Comparison of ENCODE assay signal across 9 cellular contexts in the genomic region with DNA sequence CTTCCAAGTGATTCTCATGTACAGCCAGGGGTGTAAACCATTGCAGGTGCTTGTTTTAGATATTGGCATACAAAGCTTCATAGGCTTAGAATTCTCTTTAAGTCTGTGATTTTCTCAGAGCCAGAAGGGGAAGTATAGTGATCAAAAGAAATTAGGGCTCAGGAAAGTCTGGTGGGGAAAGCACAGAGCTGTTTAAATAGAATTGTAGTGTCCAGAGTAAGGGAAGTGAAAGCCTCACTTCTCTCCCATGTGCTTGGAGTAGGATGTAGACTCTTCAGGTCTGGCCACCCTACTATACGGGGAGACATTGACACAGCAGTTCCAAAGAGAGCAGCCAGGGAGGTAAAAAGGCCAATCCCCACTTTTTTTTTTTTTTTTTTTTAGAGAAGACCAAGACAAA. TPM values are rescaled to one million over a fixed set of nuclear protein-coding genes. Genes with fewer than 3 reads are reported as not detected.
DNase-seq lines count a peak whose midpoint lies in the region; ATAC-seq, FAIRE-seq and TF ChIP-seq lines count a peak whose summit lies in the region.
"Had no signal": no experiment of that assay in that cellular context is flagged by ENCODE, and none has a peak within 500 bp of the region (broad histone marks: within the 10 kb centered on the region; RNA-seq: fewer than 3 reads in every experiment).

No MANE protein-coding gene starts in this region.

- ATAC-seq in Right ventricle myocardium inferior (peak; percentile 40), aorta (ENCODE audit: low FRiP score) (no peak), GM18867 (IDR thresholded peaks at IDR 0.05; ENCODE audit: unreplicated experiment) (no peak), GM18505 (IDR thresholded peaks at IDR 0.05; ENCODE audit: unreplicated experiment) (no peak)

- H3K36me3 ChIP-seq in right atrium auricular region (no peaks in the 10 kb centered on the region), endothelial cell of umbilical vein (ENCODE audit: control insufficient read depth in 2 of 2, extremely low read depth in 1 of 2, insufficient read depth in 2 of 2, low read length in 2 of 2) (no peaks in the 10 kb centered on the region), aorta (ENCODE audit: control insufficient read depth in 1 of 2, insufficient read depth in 2 of 2, low read length in 1 of 2) (no peaks in the 10 kb centered on the region), WERI-Rb-1 (no peaks in the 10 kb centered on the region)

- dilution Hi-C loops in endothelial cell of umbilical vein (cut with MboI; ENCODE audit: extremely low pct_ligation_motif_present, low sequenced_read_pairs): no loop called here

- POLR2A ChIA-PET in endothelial cell of umbilical vein (lab: Charles Lee): no interaction called here

- no TSS peak for BruUV-seq in endothelial cell of umbilical vein (replicated peaks; lab: Mats Ljungman, UMichigan)

- TF ChIP-seq POLR2A in endothelial cell of umbilical vein (IDR thresholded peaks at IDR 0.05; ENCODE audit: low read depth, low read length) (no peak), GM18505 (IDR thresholded peaks at IDR 0.05; ENCODE audit: borderline replicate concordance, extremely low read depth, insufficient read depth, insufficient read length) (no peak)

- H3K4me1 ChIP-seq in right atrium auricular region (no peaks in the 10 kb centered on the region), endothelial cell of umbilical vein (ENCODE audit: control insufficient read depth, extremely low read depth, insufficient read depth, low read length) (peaks cover 21% of the 10 kb centered on the region), aorta (ENCODE audit: control insufficient read depth in 1 of 2, insufficient read depth in 2 of 2, low read length in 2 of 2) (peaks cover 0 to 11% of the 10 kb centered on the region in 2 donors)

- no peak overlapping the region for H3K9ac ChIP-seq in endothelial cell of umbilical vein (replicated peaks; ENCODE audit: extremely low read depth, insufficient read depth, low read length)

- H3K9me3 ChIP-seq in right atrium auricular region (no peaks in the 10 kb centered on the region), endothelial cell of umbilical vein (replicated peaks; ENCODE audit: control insufficient read depth, insufficient read depth, low read length) (no peaks in the 10 kb centered on the region), aorta (ENCODE audit: control insufficient read depth, low read length) (no peaks in the 10 kb centered on the region), WERI-Rb-1 (ENCODE audit: severe bottlenecking) (no peaks in the 10 kb centered on the region)

- no peaks in the 10 kb centered on the region for H3K27me3 ChIP-seq in right atrium auricular region
- H3K27me3 ChIP-seq in endothelial cell of umbilical vein (ENCODE audit: control insufficient read depth in 2 of 2, insufficient read depth in 2 of 2, low read length in 2 of 2): no peaks in the 10 kb centered on the region
- no peaks in the 10 kb centered on the region for H3K27me3 ChIP-seq in aorta (ENCODE audit: control insufficient read depth in 1 of 2, insufficient read depth in 2 of 2, low read length in 1 of 2)
- H3K27me3 ChIP-seq in WERI-Rb-1 (ENCODE audit: insufficient read depth, low read depth, severe bottlenecking): no peaks in the 10 kb centered on the region

- H4K20me1 ChIP-seq in endothelial cell of umbilical vein (replicated peaks; ENCODE audit: control insufficient read depth, extremely low read depth, insufficient read depth, low read length): no peaks in the 10 kb centered on the region

- TF ChIP-seq CTCF in right atrium auricular region (IDR thresholded peaks at IDR 0.05): no peak
- TF ChIP-seq CTCF in endothelial cell of umbilical vein (IDR thresholded peaks at IDR 0.05; ENCODE audit: extremely low read depth in 1 of 2, insufficient read depth in 1 of 2, low read depth in 1 of 2, low read length in 2 of 2): no peak
- TF ChIP-seq CTCF in WERI-Rb-1 (IDR thresholded peaks at IDR 0.05; ENCODE audit: low read depth, low read length): no peak

- no peak for DNase-seq in Right ventricle myocardium inferior (ENCODE audit: missing footprints)
- no peak for DNase-seq in right atrium auricular region (ENCODE audit: low spot score)
- DNase-seq in NOMO-1 treated with dmso at 0.1 percent for 144 hours (lab: John Stamatoyannopoulos, UW; ENCODE audit: unreplicated experiment): peak; percentile 76
- no peak for DNase-seq in endothelial cell of umbilical vein (ENCODE audit: low read depth, low spot score)
- no peak for DNase-seq in aorta
- no peak for DNase-seq in WERI-Rb-1
- DNase-seq: retina had no signal

- CTCF ChIA-PET in endothelial cell of umbilical vein (lab: Charles Lee): interaction anchor here (0.9 to 2.2 kb wide), 4 partner anchors 11 to 24 kb away, joined by 3 to 7 read pairs (median 4); a partner anchor contains a TSS

- H3K27ac ChIP-seq in right atrium auricular region: no peak overlapping the region
- H3K27ac ChIP-seq in endothelial cell of umbilical vein (ENCODE audit: insufficient read depth, low read depth, low read length): no peak overlapping the region
- peak overlapping the region; percentile 41 to 78 for H3K27ac ChIP-seq in aorta (ENCODE audit: low read depth in 1 of 2, low read length in 2 of 2)
- H3K27ac ChIP-seq in WERI-Rb-1: no peak overlapping the region

- 30 to 34% methylated on average over 1 of the region's 1 CpG for whole genome bisulfite sequencing in aorta, 2 donors

- H3K79me2 ChIP-seq in endothelial cell of umbilical vein (ENCODE audit: control insufficient read depth, insufficient read depth, low read length): no peaks in the 10 kb centered on the region

- intact Hi-C loops in Right ventricle myocardium inferior (cut with DNase I) (no loop called here), endothelial cell of umbilical vein (cut with micrococcal nuclease) (no loop called here), aorta (cut with DNase I) (no loop called here)

- H3K9me1 ChIP-seq in endothelial cell of umbilical vein (replicated peaks; ENCODE audit: control insufficient read depth, extremely low read depth, insufficient read depth, low read length): no peaks in the 10 kb centered on the region

- FAIRE-seq in endothelial cell of umbilical vein (lab: Jason Lieb, UNC): peak; percentile 33

- H2AFZ ChIP-seq in endothelial cell of umbilical vein (ENCODE audit: low read depth, low read length): no peak overlapping the region

- H3K4me3 ChIP-seq in right atrium auricular region (no peak overlapping the region), endothelial cell of umbilical vein (replicated peaks in 1 of 3; ENCODE audit: insufficient read depth in 1 of 3, low read depth in 1 of 3, low read length in 3 of 3) (no peak overlapping the region), aorta (ENCODE audit: low read length in 2 of 2) (peak overlapping the region; percentile 50 to 62), WERI-Rb-1 (ENCODE audit: low read depth, low read length) (no peak overlapping the region)

- H3K4me2 ChIP-seq in endothelial cell of umbilical vein (ENCODE audit: insufficient read depth, low read length): no peak overlapping the region

TF ChIP-seq in endothelial cell of umbilical vein, 7 proteins besides CTCF, POLR2A, EP300 and RAD21:
- no peak for TF ChIP-seq EZH2 (IDR thresholded peaks at IDR 0.05; ENCODE audit: borderline replicate concordance, low read depth, low read length, severe bottlenecking)
- TF ChIP-seq MYC (IDR thresholded peaks at IDR 0.05; ENCODE audit: low read depth, low read length): no peak
- TF ChIP-seq FOS (IDR thresholded peaks at IDR 0.05; ENCODE audit: borderline replicate concordance, insufficient read depth, low read length): no peak
- TF ChIP-seq JUN (IDR thresholded peaks at IDR 0.05; ENCODE audit: borderline replicate concordance, insufficient read depth, insufficient read length, low read depth): no peak
- no peak for TF ChIP-seq POLR2AphosphoS5 (IDR thresholded peaks at IDR 0.05; ENCODE audit: insufficient read depth, low read depth, low read length)
- TF ChIP-seq, protein P1, sequence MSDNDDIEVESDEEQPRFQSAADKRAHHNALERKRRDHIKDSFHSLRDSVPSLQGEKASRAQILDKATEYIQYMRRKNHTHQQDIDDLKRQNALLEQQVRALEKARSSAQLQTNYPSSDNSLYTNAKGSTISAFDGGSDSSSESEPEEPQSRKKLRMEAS (IDR thresholded peaks at IDR 0.05; ENCODE audit: insufficient read depth, insufficient read length): no peak

RNA-seq across cellular contexts. Expression of a gene that starts 10.4 kb away (rescaled TPM):
- total RNA-seq in Right ventricle myocardium inferior (51.9 TPM), right atrium auricular region (10 to 100 TPM in 1 of 2 donors, 1 to 10 TPM in 1; 3.3 to 13.5 TPM), endothelial cell of umbilical vein (10.9 and 11.4 TPM in 2 replicates), aorta (10 to 100 TPM; 14.6 to 18.6 TPM)
- polyA plus RNA-seq in endothelial cell of umbilical vein (2.9 and 3.8 TPM in 2 replicates), aorta (1 to 10 TPM; 3.4 to 3.9 TPM)
- polyA plus RNA-seq in endothelial cell of umbilical vein (2011; cell fraction: cytosol; rRNA removed): 4.4 and 4.5 TPM in 2 replicates
- 7.2 and 8.4 TPM in 2 replicates for polyA plus RNA-seq in endothelial cell of umbilical vein (2011; cell fraction: nucleus; rRNA removed)
- 10.8 and 14.7 TPM in 2 replicates for polyA plus RNA-seq in endothelial cell of umbilical vein (2012)
- polyA minus RNA-seq in endothelial cell of umbilical vein: 10.1 and 16.1 TPM in 2 replicates
- 5.2 TPM for polyA minus RNA-seq in endothelial cell of umbilical vein (2011; cell fraction: cytosol; rRNA and poly(A)+ RNA removed)
- 17.5 and 23.0 TPM in 2 replicates for polyA minus RNA-seq in endothelial cell of umbilical vein (2011; cell fraction: nucleus; rRNA and poly(A)+ RNA removed)

Comparison
In these comparisons a context has a peak if more than half of its experiments do, and no peak if none do; other contexts are left out.
1. H3K27ac ChIP-seq: peak in aorta (2 of 2); none in right atrium auricular region (0 of 2), endothelial cell of umbilical vein (single experiment) and WERI-Rb-1 (single experiment).
2. H3K4me3 ChIP-seq: peak in aorta (2 of 2); none in right atrium auricular region (0 of 2), endothelial cell of umbilical vein (0 of 3) and WERI-Rb-1 (single experiment).